In the genomic region with DNA sequence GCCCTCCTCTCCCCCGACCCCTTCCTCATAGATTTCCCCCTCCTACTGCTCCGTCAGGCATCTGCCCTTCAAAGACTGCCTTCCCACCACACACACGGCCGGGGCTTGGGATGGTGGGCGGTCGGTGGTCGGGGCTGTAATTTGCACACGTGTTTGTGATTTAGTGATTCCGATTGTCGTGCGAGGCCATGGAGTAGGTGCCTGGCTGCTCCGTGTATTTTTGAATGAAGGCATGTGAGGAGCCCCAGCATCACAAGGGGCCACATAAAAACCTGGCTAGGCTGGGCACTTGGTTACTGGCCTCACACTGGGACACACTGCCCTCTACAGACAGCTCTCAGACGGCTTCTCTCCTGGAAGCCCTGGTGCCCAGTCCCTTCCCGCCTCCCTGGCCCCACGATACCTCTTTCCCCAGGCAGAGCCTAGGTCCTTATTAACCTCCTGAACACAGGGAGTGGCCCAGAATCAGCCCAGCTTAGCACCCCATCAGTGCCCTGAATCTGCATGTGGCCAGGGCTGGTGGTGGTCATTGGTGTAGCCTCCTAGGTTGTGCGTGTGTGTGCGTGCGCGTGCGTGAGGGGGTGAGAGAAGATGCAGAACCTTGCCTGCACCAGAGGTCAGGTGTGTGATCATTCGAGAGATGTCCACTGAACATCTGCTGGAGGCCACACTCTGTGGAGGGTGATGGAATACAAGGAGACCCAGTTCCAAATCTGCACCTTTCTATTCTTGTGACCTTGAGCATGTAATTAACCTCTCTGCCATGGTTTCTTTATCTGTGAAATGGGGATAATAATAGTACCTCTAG, we compare ENCODE assay signal across 1 cellular context.
TF ChIP-seq lines count a peak whose summit lies in the region.

No MANE protein-coding gene starts in this region.

TF ChIP-seq in HepG2, 621 proteins besides CTCF, POLR2A, EP300 and RAD21 (continued from another document and continues in another):
- no peak for TF ChIP-seq TCF12 (IDR thresholded peaks at IDR 0.05)
- no peak for TF ChIP-seq TCF12 (CRISPR knock-in tag; IDR thresholded peaks at IDR 0.05)
- no peak for TF ChIP-seq MIER2 (CRISPR knock-in tag; IDR thresholded peaks at IDR 0.05)
- TF ChIP-seq, protein P1, sequence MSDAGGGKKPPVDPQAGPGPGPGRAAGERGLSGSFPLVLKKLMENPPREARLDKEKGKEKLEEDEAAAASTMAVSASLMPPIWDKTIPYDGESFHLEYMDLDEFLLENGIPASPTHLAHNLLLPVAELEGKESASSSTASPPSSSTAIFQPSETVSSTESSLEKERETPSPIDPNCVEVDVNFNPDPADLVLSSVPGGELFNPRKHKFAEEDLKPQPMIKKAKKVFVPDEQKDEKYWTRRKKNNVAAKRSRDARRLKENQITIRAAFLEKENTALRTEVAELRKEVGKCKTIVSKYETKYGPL (CRISPR knock-in tag; IDR thresholded peaks at IDR 0.05) = no peak
- TF ChIP-seq HDAC6 (IDR thresholded peaks at IDR 0.05; ENCODE audit: low read depth, low read length) = no peak
- TF ChIP-seq NFE2 (CRISPR knock-in tag; IDR thresholded peaks at IDR 0.05) = no peak
- TF ChIP-seq ZNF598 (CRISPR knock-in tag; IDR thresholded peaks at IDR 0.05; ENCODE audit: borderline replicate concordance) = no peak
- TF ChIP-seq NFIB (CRISPR knock-in tag; IDR thresholded peaks at IDR 0.05; ENCODE audit: borderline replicate concordance) = 0 out of 2 replicates have a peak, but pooled peaks have one; percentile 12
- peak; percentile 12; the same call in 1 of the 2 replicates for TF ChIP-seq HIVEP1 (CRISPR knock-in tag; IDR thresholded peaks at IDR 0.05)
- TF ChIP-seq ZNF292 (CRISPR knock-in tag; IDR thresholded peaks at IDR 0.05; ENCODE audit: borderline replicate concordance, low read depth) = peak; percentile 63; the same call in 1 of the 2 replicates
- TF ChIP-seq, protein P2, sequence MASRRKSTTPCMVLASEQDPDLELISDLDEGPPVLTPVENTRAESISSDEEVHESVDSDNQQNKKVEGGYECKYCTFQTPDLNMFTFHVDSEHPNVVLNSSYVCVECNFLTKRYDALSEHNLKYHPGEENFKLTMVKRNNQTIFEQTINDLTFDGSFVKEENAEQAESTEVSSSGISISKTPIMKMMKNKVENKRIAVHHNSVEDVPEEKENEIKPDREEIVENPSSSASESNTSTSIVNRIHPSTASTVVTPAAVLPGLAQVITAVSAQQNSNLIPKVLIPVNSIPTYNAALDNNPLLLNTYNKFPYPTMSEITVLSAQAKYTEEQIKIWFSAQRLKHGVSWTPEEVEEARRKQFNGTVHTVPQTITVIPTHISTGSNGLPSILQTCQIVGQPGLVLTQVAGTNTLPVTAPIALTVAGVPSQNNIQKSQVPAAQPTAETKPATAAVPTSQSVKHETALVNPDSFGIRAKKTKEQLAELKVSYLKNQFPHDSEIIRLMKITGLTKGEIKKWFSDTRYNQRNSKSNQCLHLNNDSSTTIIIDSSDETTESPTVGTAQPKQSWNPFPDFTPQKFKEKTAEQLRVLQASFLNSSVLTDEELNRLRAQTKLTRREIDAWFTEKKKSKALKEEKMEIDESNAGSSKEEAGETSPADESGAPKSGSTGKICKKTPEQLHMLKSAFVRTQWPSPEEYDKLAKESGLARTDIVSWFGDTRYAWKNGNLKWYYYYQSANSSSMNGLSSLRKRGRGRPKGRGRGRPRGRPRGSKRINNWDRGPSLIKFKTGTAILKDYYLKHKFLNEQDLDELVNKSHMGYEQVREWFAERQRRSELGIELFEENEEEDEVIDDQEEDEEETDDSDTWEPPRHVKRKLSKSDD (CRISPR knock-in tag; IDR thresholded peaks at IDR 0.05; ENCODE audit: low read depth) = peak; percentile 79
- peak; percentile 58 for TF ChIP-seq PTBP1 (IDR thresholded peaks at IDR 0.05; ENCODE audit: low read depth, low read length, poor library complexity, severe bottlenecking)
- TF ChIP-seq, protein P3, sequence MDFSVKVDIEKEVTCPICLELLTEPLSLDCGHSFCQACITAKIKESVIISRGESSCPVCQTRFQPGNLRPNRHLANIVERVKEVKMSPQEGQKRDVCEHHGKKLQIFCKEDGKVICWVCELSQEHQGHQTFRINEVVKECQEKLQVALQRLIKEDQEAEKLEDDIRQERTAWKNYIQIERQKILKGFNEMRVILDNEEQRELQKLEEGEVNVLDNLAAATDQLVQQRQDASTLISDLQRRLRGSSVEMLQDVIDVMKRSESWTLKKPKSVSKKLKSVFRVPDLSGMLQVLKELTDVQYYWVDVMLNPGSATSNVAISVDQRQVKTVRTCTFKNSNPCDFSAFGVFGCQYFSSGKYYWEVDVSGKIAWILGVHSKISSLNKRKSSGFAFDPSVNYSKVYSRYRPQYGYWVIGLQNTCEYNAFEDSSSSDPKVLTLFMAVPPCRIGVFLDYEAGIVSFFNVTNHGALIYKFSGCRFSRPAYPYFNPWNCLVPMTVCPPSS (IDR thresholded peaks at IDR 0.05) = no peak
- TF ChIP-seq ZNF44 (CRISPR knock-in tag; IDR thresholded peaks at IDR 0.05) = peak; percentile 22; the same call in 1 of the 2 replicates
- TF ChIP-seq, protein P4, sequence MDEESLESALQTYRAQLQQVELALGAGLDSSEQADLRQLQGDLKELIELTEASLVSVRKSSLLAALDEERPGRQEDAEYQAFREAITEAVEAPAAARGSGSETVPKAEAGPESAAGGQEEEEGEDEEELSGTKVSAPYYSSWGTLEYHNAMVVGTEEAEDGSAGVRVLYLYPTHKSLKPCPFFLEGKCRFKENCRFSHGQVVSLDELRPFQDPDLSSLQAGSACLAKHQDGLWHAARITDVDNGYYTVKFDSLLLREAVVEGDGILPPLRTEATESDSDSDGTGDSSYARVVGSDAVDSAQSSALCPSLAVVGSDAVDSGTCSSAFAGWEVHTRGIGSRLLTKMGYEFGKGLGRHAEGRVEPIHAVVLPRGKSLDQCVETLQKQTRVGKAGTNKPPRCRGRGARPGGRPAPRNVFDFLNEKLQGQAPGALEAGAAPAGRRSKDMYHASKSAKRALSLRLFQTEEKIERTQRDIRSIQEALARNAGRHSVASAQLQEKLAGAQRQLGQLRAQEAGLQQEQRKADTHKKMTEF (CRISPR knock-in tag; IDR thresholded peaks at IDR 0.05) = peak; percentile 10; the same call in 1 of the 2 replicates
- TF ChIP-seq, protein P5, sequence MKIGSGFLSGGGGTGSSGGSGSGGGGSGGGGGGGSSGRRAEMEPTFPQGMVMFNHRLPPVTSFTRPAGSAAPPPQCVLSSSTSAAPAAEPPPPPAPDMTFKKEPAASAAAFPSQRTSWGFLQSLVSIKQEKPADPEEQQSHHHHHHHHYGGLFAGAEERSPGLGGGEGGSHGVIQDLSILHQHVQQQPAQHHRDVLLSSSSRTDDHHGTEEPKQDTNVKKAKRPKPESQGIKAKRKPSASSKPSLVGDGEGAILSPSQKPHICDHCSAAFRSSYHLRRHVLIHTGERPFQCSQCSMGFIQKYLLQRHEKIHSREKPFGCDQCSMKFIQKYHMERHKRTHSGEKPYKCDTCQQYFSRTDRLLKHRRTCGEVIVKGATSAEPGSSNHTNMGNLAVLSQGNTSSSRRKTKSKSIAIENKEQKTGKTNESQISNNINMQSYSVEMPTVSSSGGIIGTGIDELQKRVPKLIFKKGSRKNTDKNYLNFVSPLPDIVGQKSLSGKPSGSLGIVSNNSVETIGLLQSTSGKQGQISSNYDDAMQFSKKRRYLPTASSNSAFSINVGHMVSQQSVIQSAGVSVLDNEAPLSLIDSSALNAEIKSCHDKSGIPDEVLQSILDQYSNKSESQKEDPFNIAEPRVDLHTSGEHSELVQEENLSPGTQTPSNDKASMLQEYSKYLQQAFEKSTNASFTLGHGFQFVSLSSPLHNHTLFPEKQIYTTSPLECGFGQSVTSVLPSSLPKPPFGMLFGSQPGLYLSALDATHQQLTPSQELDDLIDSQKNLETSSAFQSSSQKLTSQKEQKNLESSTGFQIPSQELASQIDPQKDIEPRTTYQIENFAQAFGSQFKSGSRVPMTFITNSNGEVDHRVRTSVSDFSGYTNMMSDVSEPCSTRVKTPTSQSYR (CRISPR knock-in tag; IDR thresholded peaks at IDR 0.05; ENCODE audit: borderline replicate concordance) = no peak
- TF ChIP-seq, protein P6, sequence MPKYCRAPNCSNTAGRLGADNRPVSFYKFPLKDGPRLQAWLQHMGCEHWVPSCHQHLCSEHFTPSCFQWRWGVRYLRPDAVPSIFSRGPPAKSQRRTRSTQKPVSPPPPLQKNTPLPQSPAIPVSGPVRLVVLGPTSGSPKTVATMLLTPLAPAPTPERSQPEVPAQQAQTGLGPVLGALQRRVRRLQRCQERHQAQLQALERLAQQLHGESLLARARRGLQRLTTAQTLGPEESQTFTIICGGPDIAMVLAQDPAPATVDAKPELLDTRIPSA (CRISPR knock-in tag; IDR thresholded peaks at IDR 0.05; ENCODE audit: borderline replicate concordance) = no peak
- TF ChIP-seq ZNF432 (CRISPR knock-in tag; IDR thresholded peaks at IDR 0.05; ENCODE audit: borderline replicate concordance) = no peak
- TF ChIP-seq SAFB2 (CRISPR knock-in tag; IDR thresholded peaks at IDR 0.05; ENCODE audit: borderline replicate concordance, low read depth) = peak; percentile 89; the same call in 1 of the 2 replicates
- peak; percentile 85; the same call in 1 of the 2 replicates for TF ChIP-seq HOXD1 (CRISPR knock-in tag; IDR thresholded peaks at IDR 0.05)
- TF ChIP-seq HDAC2 (CRISPR knock-in tag; IDR thresholded peaks at IDR 0.05) = no peak; the same call in 1 of the 2 replicates
- TF ChIP-seq, protein P7, sequence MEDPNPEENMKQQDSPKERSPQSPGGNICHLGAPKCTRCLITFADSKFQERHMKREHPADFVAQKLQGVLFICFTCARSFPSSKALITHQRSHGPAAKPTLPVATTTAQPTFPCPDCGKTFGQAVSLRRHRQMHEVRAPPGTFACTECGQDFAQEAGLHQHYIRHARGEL (CRISPR knock-in tag; IDR thresholded peaks at IDR 0.05) = no peak
- no peak for TF ChIP-seq SP1 (IDR thresholded peaks at IDR 0.05)
- TF ChIP-seq SP1 (CRISPR knock-in tag; IDR thresholded peaks at IDR 0.05) = no peak
- TF ChIP-seq MEIS1 (CRISPR knock-in tag; IDR thresholded peaks at IDR 0.05; ENCODE audit: borderline replicate concordance) = peak; percentile 90
- no peak for TF ChIP-seq CBX5 (CRISPR knock-in tag; IDR thresholded peaks at IDR 0.05; ENCODE audit: borderline replicate concordance)
- TF ChIP-seq PCBP1 (IDR thresholded peaks at IDR 0.05; ENCODE audit: borderline replicate concordance, low read depth, low read length) = no peak
- TF ChIP-seq ZNF543 (CRISPR knock-in tag; IDR thresholded peaks at IDR 0.05) = peak; percentile 76; the same call in 1 of the 2 replicates
- TF ChIP-seq, protein P8, sequence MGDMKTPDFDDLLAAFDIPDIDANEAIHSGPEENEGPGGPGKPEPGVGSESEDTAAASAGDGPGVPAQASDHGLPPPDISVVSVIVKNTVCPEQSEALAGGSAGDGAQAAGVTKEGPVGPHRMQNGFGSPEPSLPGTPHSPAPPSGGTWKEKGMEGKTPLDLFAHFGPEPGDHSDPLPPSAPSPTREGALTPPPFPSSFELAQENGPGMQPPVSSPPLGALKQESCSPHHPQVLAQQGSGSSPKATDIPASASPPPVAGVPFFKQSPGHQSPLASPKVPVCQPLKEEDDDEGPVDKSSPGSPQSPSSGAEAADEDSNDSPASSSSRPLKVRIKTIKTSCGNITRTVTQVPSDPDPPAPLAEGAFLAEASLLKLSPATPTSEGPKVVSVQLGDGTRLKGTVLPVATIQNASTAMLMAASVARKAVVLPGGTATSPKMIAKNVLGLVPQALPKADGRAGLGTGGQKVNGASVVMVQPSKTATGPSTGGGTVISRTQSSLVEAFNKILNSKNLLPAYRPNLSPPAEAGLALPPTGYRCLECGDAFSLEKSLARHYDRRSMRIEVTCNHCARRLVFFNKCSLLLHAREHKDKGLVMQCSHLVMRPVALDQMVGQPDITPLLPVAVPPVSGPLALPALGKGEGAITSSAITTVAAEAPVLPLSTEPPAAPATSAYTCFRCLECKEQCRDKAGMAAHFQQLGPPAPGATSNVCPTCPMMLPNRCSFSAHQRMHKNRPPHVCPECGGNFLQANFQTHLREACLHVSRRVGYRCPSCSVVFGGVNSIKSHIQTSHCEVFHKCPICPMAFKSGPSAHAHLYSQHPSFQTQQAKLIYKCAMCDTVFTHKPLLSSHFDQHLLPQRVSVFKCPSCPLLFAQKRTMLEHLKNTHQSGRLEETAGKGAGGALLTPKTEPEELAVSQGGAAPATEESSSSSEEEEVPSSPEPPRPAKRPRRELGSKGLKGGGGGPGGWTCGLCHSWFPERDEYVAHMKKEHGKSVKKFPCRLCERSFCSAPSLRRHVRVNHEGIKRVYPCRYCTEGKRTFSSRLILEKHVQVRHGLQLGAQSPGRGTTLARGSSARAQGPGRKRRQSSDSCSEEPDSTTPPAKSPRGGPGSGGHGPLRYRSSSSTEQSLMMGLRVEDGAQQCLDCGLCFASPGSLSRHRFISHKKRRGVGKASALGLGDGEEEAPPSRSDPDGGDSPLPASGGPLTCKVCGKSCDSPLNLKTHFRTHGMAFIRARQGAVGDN (CRISPR knock-in tag; IDR thresholded peaks at IDR 0.05) = peak; percentile 95
- TF ChIP-seq TSC22D2 (CRISPR knock-in tag; IDR thresholded peaks at IDR 0.05; ENCODE audit: borderline replicate concordance) = peak; percentile 44; the same call in 1 of the 2 replicates
- TF ChIP-seq, protein P9, sequence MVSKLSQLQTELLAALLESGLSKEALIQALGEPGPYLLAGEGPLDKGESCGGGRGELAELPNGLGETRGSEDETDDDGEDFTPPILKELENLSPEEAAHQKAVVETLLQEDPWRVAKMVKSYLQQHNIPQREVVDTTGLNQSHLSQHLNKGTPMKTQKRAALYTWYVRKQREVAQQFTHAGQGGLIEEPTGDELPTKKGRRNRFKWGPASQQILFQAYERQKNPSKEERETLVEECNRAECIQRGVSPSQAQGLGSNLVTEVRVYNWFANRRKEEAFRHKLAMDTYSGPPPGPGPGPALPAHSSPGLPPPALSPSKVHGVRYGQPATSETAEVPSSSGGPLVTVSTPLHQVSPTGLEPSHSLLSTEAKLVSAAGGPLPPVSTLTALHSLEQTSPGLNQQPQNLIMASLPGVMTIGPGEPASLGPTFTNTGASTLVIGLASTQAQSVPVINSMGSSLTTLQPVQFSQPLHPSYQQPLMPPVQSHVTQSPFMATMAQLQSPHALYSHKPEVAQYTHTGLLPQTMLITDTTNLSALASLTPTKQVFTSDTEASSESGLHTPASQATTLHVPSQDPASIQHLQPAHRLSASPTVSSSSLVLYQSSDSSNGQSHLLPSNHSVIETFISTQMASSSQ (IDR thresholded peaks at IDR 0.05; ENCODE audit: low read depth) = no peak
- TF ChIP-seq, protein P9 (CRISPR knock-in tag; IDR thresholded peaks at IDR 0.05; ENCODE audit: borderline replicate concordance) = peak; percentile 60
- TF ChIP-seq ZNF564 (CRISPR knock-in tag; IDR thresholded peaks at IDR 0.05) = no peak
- TF ChIP-seq GFI1 (CRISPR knock-in tag; IDR thresholded peaks at IDR 0.05; ENCODE audit: borderline replicate concordance) = peak; percentile 48; the same call in 1 of the 2 replicates
- TF ChIP-seq ZFP1 (CRISPR knock-in tag; IDR thresholded peaks at IDR 0.05) = no peak; the same call in 1 of the 2 replicates
- no peak; the same call in 1 of the 2 replicates for TF ChIP-seq SMYD3 (CRISPR knock-in tag; IDR thresholded peaks at IDR 0.05)
